Comparison of ENCODE assay signal across 17 cellular contexts in genomic region chr5:74974451-74975089, GRCh38.
A peak's percentile ranks its signal among the peaks of the same experiment; 100 is the strongest.
DNase-seq lines count a peak whose midpoint lies in the region; ATAC-seq and TF ChIP-seq lines count a peak whose summit lies in the region.
"Had no signal": no experiment of that assay in that cellular context is flagged by ENCODE, and none has a peak within 500 bp of the region (broad histone marks: within the 10 kb centered on the region; RNA-seq: fewer than 3 reads in every experiment).

No MANE protein-coding gene starts in this region.

- intact Hi-C loops in activated T-helper 2 cell treated with anti-CD3 and anti-CD28 coated beads, Interferon-gamma antibody, Interleukin-2, Interleukin-4, amounts not matched to agents 10 μg/mL and 5 μg/mL and 100 μg/mL, durations not matched to agents 14 hours and 24 hours and 36 hours (cut with micrococcal nuclease) = loop anchor here (2.0 kb wide), 1 partner anchor 40 kb away; no protein-coding TSS in a partner anchor
- intact Hi-C loops in OCI-LY7 (cut with micrococcal nuclease; ENCODE audit: unreplicated experiment) = no loop called here
- intact Hi-C loops in Caco-2 (cut with micrococcal nuclease; ENCODE audit: unreplicated experiment) = no loop called here
- intact Hi-C loops in left ventricle myocardium superior (cut with micrococcal nuclease) = no loop called here

- peak; percentile 78 to 80 for ATAC-seq in naive thymus-derived CD8-positive, alpha-beta T cell
- ATAC-seq in left ventricle myocardium superior = no peak

- POLR2A ChIA-PET in naive thymus-derived CD8-positive, alpha-beta T cell (lab: Charles Lee) = interaction anchor here (1.0 to 2.8 kb wide), 5 partner anchors 50 to 362 kb away, joined by 3 to 15 read pairs (median 3); partner anchors contain the start of genes GCNT4 and HMGCR
- POLR2A ChIA-PET in OCI-LY7 (lab: Charles Lee) (no interaction called here), Caco-2 (lab: Charles Lee) (no interaction called here)

- H4K20me1 ChIP-seq in OCI-LY7 (ENCODE audit: insufficient read depth, low read length) = no peaks in the 10 kb centered on the region

- no peak overlapping the region for H3K27ac ChIP-seq in OCI-LY7 (ENCODE audit: low read depth, low read length, poor library complexity, severe bottlenecking)
- H3K27ac ChIP-seq: pancreas, tibial nerve had no signal

- no peak overlapping the region for H2AFZ ChIP-seq in OCI-LY7 (ENCODE audit: low read length)

- no peaks in the 10 kb centered on the region for H3K36me3 Mint-ChIP-seq in activated T-helper 2 cell treated with anti-CD3 and anti-CD28 coated beads, Interferon-gamma antibody, Interleukin-2, Interleukin-4, amounts not matched to agents 10 μg/mL and 5 μg/mL and 100 μg/mL, durations not matched to agents 14 hours and 24 hours and 36 hours (ENCODE audit: low read depth)
- H3K36me3 Mint-ChIP-seq in naive thymus-derived CD8-positive, alpha-beta T cell = peaks cover 0 to 11% (median 8%) of the 10 kb centered on the region in 3 donors
- H3K36me3 Mint-ChIP-seq in Caco-2 (ENCODE audit: insufficient read depth, unreplicated experiment) = no peaks in the 10 kb centered on the region

- H3K9me2 ChIP-seq in OCI-LY7 (ENCODE audit: insufficient read depth, low read length) = no peaks in the 10 kb centered on the region

- BruUV-seq in OCI-LY7 (replicated peaks; lab: Mats Ljungman, UMichigan) (no TSS peak), Caco-2 (replicated peaks; lab: Mats Ljungman, UMichigan) (no TSS peak)

- H3K79me2 ChIP-seq in OCI-LY7 (ENCODE audit: insufficient read depth, low read depth, low read length) = no peaks in the 10 kb centered on the region

- H3K4me3 Mint-ChIP-seq in activated T-helper 2 cell treated with anti-CD3 and anti-CD28 coated beads, Interferon-gamma antibody, Interleukin-2, Interleukin-4, amounts not matched to agents 10 μg/mL and 5 μg/mL and 100 μg/mL, durations not matched to agents 14 hours and 24 hours and 36 hours (ENCODE audit: low read depth) = no peak overlapping the region
- peak overlapping the region in 9 of 10 donors; percentile 25 to 73 (median 62) for H3K4me3 Mint-ChIP-seq in naive thymus-derived CD8-positive, alpha-beta T cell
- no peak overlapping the region for H3K4me3 Mint-ChIP-seq in Caco-2 (ENCODE audit: unreplicated experiment)
- H3K4me3 Mint-ChIP-seq: activated B cell treated with CpG ODN at 0.5 μM for 24 hours had no signal

- CTCF ChIA-PET in OCI-LY7 (lab: Charles Lee; ENCODE audit: unreplicated experiment) (no interaction called here), Caco-2 (lab: Charles Lee) (interaction anchor here (0.6 kb wide), 1 partner anchor 30 kb away, joined by 3 read pairs; no protein-coding TSS in a partner anchor)

- H3K27ac Mint-ChIP-seq in activated T-helper 2 cell treated with anti-CD3 and anti-CD28 coated beads, Interferon-gamma antibody, Interleukin-2, Interleukin-4, amounts not matched to agents 10 μg/mL and 5 μg/mL and 100 μg/mL, durations not matched to agents 14 hours and 24 hours and 36 hours = peak overlapping the region; percentile 66
- H3K27ac Mint-ChIP-seq in naive thymus-derived CD8-positive, alpha-beta T cell = peak overlapping the region; percentile 36 to 97 (median 76)
- no peak overlapping the region for H3K27ac Mint-ChIP-seq in Caco-2 (ENCODE audit: unreplicated experiment)
- H3K27ac Mint-ChIP-seq: activated B cell treated with CpG ODN at 0.5 μM for 24 hours had no signal

- H3K9me3 ChIP-seq in OCI-LY7 (ENCODE audit: low read length) = no peaks in the 10 kb centered on the region
- peaks cover 18% of the 10 kb centered on the region; the same call in 1 of the 2 replicates for H3K9me3 ChIP-seq in Caco-2
- H3K9me3 ChIP-seq: pancreas had no signal

- no peaks in the 10 kb centered on the region for H3K27me3 ChIP-seq in Caco-2 (replicated peaks; ENCODE audit: control insufficient read depth, insufficient read depth, low read length)
- H3K27me3 ChIP-seq: pancreas, tibial nerve had no signal

- peaks cover 15% of the 10 kb centered on the region for H3K4me1 Mint-ChIP-seq in activated T-helper 2 cell treated with anti-CD3 and anti-CD28 coated beads, Interferon-gamma antibody, Interleukin-2, Interleukin-4, amounts not matched to agents 10 μg/mL and 5 μg/mL and 100 μg/mL, durations not matched to agents 14 hours and 24 hours and 36 hours (ENCODE audit: low read depth)
- peaks cover 13 to 47% (median 35%) of the 10 kb centered on the region in 4 donors for H3K4me1 Mint-ChIP-seq in naive thymus-derived CD8-positive, alpha-beta T cell
- H3K4me1 Mint-ChIP-seq in Caco-2 (ENCODE audit: low read depth, unreplicated experiment) = peaks cover 16% of the 10 kb centered on the region
- H3K4me1 Mint-ChIP-seq: activated B cell treated with CpG ODN at 0.5 μM for 24 hours had no signal

- peak; percentile 1 to 14 for DNase-seq in activated CD4-positive, alpha-beta T cell treated with anti-CD3 and anti-CD28 coated beads for 4 hours
- no peak for DNase-seq in activated CD4-positive, alpha-beta T cell treated with anti-CD3 and anti-CD28 coated beads, Interleukin-2, amount 50 U/mL, for 1 hour
- DNase-seq in Jurkat, Clone E6-1 (ENCODE audit: low read depth, low spot score) = peak; percentile 11
- DNase-seq in activated T-helper 2 cell treated with anti-CD3 and anti-CD28 coated beads, Interferon-gamma antibody, Interleukin-2, Interleukin-4, amounts not matched to agents 10 μg/mL and 5 μg/mL and 100 μg/mL, durations not matched to agents 14 hours and 24 hours and 36 hours (ENCODE audit: low spot score) = no peak
- DNase-seq in naive thymus-derived CD8-positive, alpha-beta T cell = peak in 4 of 10 donors; percentile 3 to 42 (median 35)
- DNase-seq in OCI-LY7 (ENCODE audit: low spot score) (no peak), Caco-2 (no peak), left ventricle myocardium superior (no peak)
- DNase-seq: activated B cell treated with CpG ODN at 0.5 μM for 24 hours, C1 segment of cervical spinal cord, cortex of kidney, DMS79, erythroblast, IMR-90, NCI-H187, pancreas had no signal

- H3K9me3 Mint-ChIP-seq in activated T-helper 2 cell treated with anti-CD3 and anti-CD28 coated beads, Interferon-gamma antibody, Interleukin-2, Interleukin-4, amounts not matched to agents 10 μg/mL and 5 μg/mL and 100 μg/mL, durations not matched to agents 14 hours and 24 hours and 36 hours = peaks cover 12% of the 10 kb centered on the region
- H3K9me3 Mint-ChIP-seq in naive thymus-derived CD8-positive, alpha-beta T cell = peaks cover 0 to 14% (median 4%) of the 10 kb centered on the region in 9 donors
- peaks cover 23% of the 10 kb centered on the region for H3K9me3 Mint-ChIP-seq in Caco-2 (ENCODE audit: unreplicated experiment)

- H3K27me3 Mint-ChIP-seq in activated T-helper 2 cell treated with anti-CD3 and anti-CD28 coated beads, Interferon-gamma antibody, Interleukin-2, Interleukin-4, amounts not matched to agents 10 μg/mL and 5 μg/mL and 100 μg/mL, durations not matched to agents 14 hours and 24 hours and 36 hours (ENCODE audit: low read depth) = peaks cover 1% of the 10 kb centered on the region
- no peaks in the 10 kb centered on the region for H3K27me3 Mint-ChIP-seq in naive thymus-derived CD8-positive, alpha-beta T cell
- no peaks in the 10 kb centered on the region for H3K27me3 Mint-ChIP-seq in Caco-2 (ENCODE audit: insufficient read depth, unreplicated experiment)

- no peak overlapping the region for H3K4me2 ChIP-seq in OCI-LY7 (ENCODE audit: low read length)

- H3K4me1 ChIP-seq in OCI-LY7 (ENCODE audit: insufficient read depth, low read length, poor library complexity, severe bottlenecking) = no peaks in the 10 kb centered on the region
- H3K4me1 ChIP-seq in Caco-2 = peaks cover 21% of the 10 kb centered on the region
- H3K4me1 ChIP-seq: tibial nerve had no signal

- no peak overlapping the region for H3K4me3 ChIP-seq in Jurkat, Clone E6-1 (ENCODE audit: low read length)
- H3K4me3 ChIP-seq in OCI-LY7 (ENCODE audit: low read depth, low read length, poor library complexity, severe bottlenecking) (no peak overlapping the region), Caco-2 (ENCODE audit: low read depth, low read length) (no peak overlapping the region)
- H3K4me3 ChIP-seq: pancreas, tibial nerve had no signal

- no peaks in the 10 kb centered on the region for H3K36me3 ChIP-seq in OCI-LY7 (ENCODE audit: insufficient read depth, low read length)
- H3K36me3 ChIP-seq in Caco-2 (ENCODE audit: control insufficient read depth, insufficient read depth, low read length) = no peaks in the 10 kb centered on the region; the same call in 1 of the 2 replicates
- H3K36me3 ChIP-seq: pancreas, tibial nerve had no signal

- TF ChIP-seq CTCF in OCI-LY7 (conservative IDR thresholded peaks at IDR 0.05; ENCODE audit: low read length) (no peak), Caco-2 (IDR thresholded peaks at IDR 0.05; ENCODE audit: insufficient read depth in 1 of 2, low read depth in 1 of 2, low read length in 1 of 2, severe bottlenecking in 1 of 2, unreplicated experiment in 1 of 2) (no peak)

Comparison
In these comparisons a context has a peak if more than half of its experiments do, and no peak if none do; other contexts are left out.
1. DNase-seq: peak in activated CD4-positive, alpha-beta T cell treated with anti-CD3 and anti-CD28 coated beads for 4 hours (2 of 2) and Jurkat, Clone E6-1 (single experiment); none in activated CD4-positive, alpha-beta T cell treated with anti-CD3 and anti-CD28 coated beads, Interleukin-2, amount 50 U/mL, for 1 hour (single experiment), activated T-helper 2 cell treated with anti-CD3 and anti-CD28 coated beads, Interferon-gamma antibody, Interleukin-2, Interleukin-4, amounts not matched to agents 10 μg/mL and 5 μg/mL and 100 μg/mL, durations not matched to agents 14 hours and 24 hours and 36 hours (single experiment), OCI-LY7 (single experiment), Caco-2 (0 of 2) and left ventricle myocardium superior (single experiment).
2. H3K4me3 Mint-ChIP-seq: peak in naive thymus-derived CD8-positive, alpha-beta T cell (9 of 10); none in activated T-helper 2 cell treated with anti-CD3 and anti-CD28 coated beads, Interferon-gamma antibody, Interleukin-2, Interleukin-4, amounts not matched to agents 10 μg/mL and 5 μg/mL and 100 μg/mL, durations not matched to agents 14 hours and 24 hours and 36 hours (single experiment) and Caco-2 (single experiment).